In the genomic region with DNA sequence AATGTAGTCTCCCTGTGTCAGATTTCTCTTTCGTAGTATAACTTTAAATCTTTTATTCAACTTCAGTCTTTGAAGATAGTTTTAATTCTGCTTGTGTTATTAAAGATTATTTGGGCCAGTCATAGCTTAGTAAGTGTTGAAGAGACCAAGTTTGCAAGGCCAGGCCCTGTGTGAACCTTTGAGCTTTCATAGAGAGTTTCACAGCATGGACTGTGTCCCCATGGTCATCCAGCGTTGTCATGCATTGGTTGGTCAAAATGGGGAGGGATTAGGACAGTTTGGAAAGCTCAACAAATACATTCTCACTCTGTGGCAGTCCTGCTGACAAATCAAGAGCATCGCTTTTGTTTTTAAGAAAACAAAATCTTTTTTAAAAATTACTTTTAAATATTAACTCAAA, we compare ENCODE assay signal across 11 cellular contexts.
"Had no signal": no experiment of that assay in that cellular context is flagged by ENCODE, and none has a peak within 500 bp of the region (broad histone marks: within the 10 kb centered on the region; RNA-seq: fewer than 3 reads in every experiment).

No MANE protein-coding gene starts in this region.

- H2AFZ ChIP-seq: GM23248, GM23338 had no signal

- H3K36me3 ChIP-seq: HAP-1 had no signal

- H3K9me3 ChIP-seq: HAP-1 had no signal

- H3K4me2 ChIP-seq: GM23338 had no signal

- H3K27ac ChIP-seq: GM23248 had no signal

- DNase-seq: GM23248, GOT3, H7, H9, HCEC 1CT, HFFc6 had no signal

- H3K9ac ChIP-seq: GM23248 had no signal

- ATAC-seq: GM23338, HCT116 had no signal

- FAIRE-seq: H1, H54 had no signal

- H3K4me3 ChIP-seq: GM23248, GM23338, HAP-1 had no signal
